In the genomic region with DNA sequence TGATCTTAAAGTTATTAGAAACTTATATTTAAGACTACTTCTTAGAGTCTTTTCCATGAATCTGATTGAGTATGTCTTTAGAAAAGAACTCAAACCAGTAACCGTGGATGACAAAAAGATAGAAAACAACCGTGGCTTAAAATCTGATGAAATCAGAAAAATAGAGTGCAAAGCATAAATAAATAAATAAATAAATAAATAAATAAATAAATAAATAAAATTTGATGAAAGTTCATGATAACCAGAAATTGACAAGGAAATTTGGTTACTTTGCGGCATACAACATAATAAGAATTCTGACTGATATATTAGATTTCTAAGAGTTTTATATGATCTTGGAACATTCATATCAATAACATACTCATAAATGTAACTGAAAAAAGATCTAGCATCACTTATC, we compare ENCODE assay signal across 28 cellular contexts.
"Had no signal": no experiment of that assay in that cellular context is flagged by ENCODE, and none has a peak within 500 bp of the region (broad histone marks: within the 10 kb centered on the region; RNA-seq: fewer than 3 reads in every experiment).

No MANE protein-coding gene starts in this region.

- DNase-seq: activated B cell treated with CpG ODN at 0.5 μM for 24 hours; activated CD4-positive, alpha-beta T cell treated with anti-CD3 and anti-CD28 coated beads for 1 hour; activated CD4-positive, alpha-beta T cell treated with anti-CD3 and anti-CD28 coated beads, Interleukin-2, amount 10 ng/mL, durations not matched to agents 24 days and 14 days; activated CD4-positive, alpha-beta T cell treated with anti-CD3 and anti-CD28 coated beads, Interleukin-2, amount 50 U/mL, for 48 hours; activated CD8-positive, alpha-beta memory T cell treated with anti-CD3 and anti-CD28 coated beads, Interleukin-2, amount 10 ng/mL, durations not matched to agents 7 days and 5 days; activated effector memory CD4-positive, alpha-beta T cell treated with Interleukin-2 at 50 U/mL for 16 hours; activated naive CD4-positive, alpha-beta T cell treated with Interleukin-2 at 50 U/mL for 16 hours; activated naive CD8-positive, alpha-beta T cell treated with anti-CD3 and anti-CD28 coated beads, Interleukin-2, amount 10 ng/mL, durations not matched to agents 7 days and 5 days; activated T-cell treated with anti-CD3 and anti-CD28 coated beads, Interleukin-2, amount 50 U/mL, for 24 hours; adrenal gland; anterior cingulate cortex; caudate nucleus; Karpas-422; MM.1S; NCI-H1105; NCI-H1436; NCI-H1694 treated with DMSO at 0.1 percent for 48 hours; NCI-H2029 treated with DMSO at 0.1 percent for 48 hours; NCI-H510A treated with DMSO at 0.1 percent for 48 hours; NCI-H69; NK-92 treated with Interleukin-12 subunit alpha and Interleukin-12 subunit beta, amount 100 ng/mL, for 24 hours; OCI-M1; Right ventricle myocardium superior; SJCRH30; SK-N-SH; T-helper 9 cell had no signal

- H3K27ac Mint-ChIP-seq: activated B cell treated with CpG ODN at 0.5 μM for 24 hours; activated CD4-positive, alpha-beta T cell treated with anti-CD3 and anti-CD28 coated beads, Interleukin-2, amount 10 ng/mL, durations not matched to agents 24 days and 14 days; activated CD8-positive, alpha-beta memory T cell treated with anti-CD3 and anti-CD28 coated beads, Interleukin-2, amount 10 ng/mL, durations not matched to agents 7 days and 5 days; activated T-helper 1 cell treated with anti-CD3 and anti-CD28 coated beads, Interleukin-12 subunit alpha, Interleukin-12 subunit beta, Interleukin-2, Interleukin-4 antibody, amounts not matched to agents 30 ng/mL and 10 ng/mL and 1 ng/mL, durations not matched to agents 14 hours and 24 hours and 36 hours; T-helper 1 cell treated with Interleukin-12 subunit alpha and Interleukin-12 subunit beta and Interleukin-4 antibody, amounts not matched to agents 30 μg/mL and 1 μg/mL, for 36 hours had no signal

- H3K4me3 Mint-ChIP-seq: activated B cell treated with CpG ODN at 0.5 μM for 24 hours; activated CD8-positive, alpha-beta memory T cell treated with anti-CD3 and anti-CD28 coated beads, Interleukin-2, amount 10 ng/mL, durations not matched to agents 7 days and 5 days; T-helper 1 cell treated with Interleukin-12 subunit alpha and Interleukin-12 subunit beta and Interleukin-4 antibody, amounts not matched to agents 30 μg/mL and 1 μg/mL, for 36 hours had no signal

- H3K9me3 Mint-ChIP-seq: activated B cell treated with CpG ODN at 0.5 μM for 24 hours had no signal

- H3K27me3 Mint-ChIP-seq: activated CD4-positive, alpha-beta T cell treated with anti-CD3 and anti-CD28 coated beads, Interleukin-2, amount 10 ng/mL, durations not matched to agents 24 days and 14 days; activated CD8-positive, alpha-beta memory T cell treated with anti-CD3 and anti-CD28 coated beads, Interleukin-2, amount 10 ng/mL, durations not matched to agents 7 days and 5 days; activated naive CD8-positive, alpha-beta T cell treated with anti-CD3 and anti-CD28 coated beads, Interleukin-2, amount 10 ng/mL, durations not matched to agents 7 days and 5 days; activated T-cell treated with anti-CD3 and anti-CD28 coated beads, Interleukin-2, amount 50 U/mL, for 24 hours had no signal
